Comparison of ENCODE assay signal across 6 cellular contexts in genomic region chr16:30066882-30067583, GRCh38. TPM values are rescaled to one million over a fixed set of nuclear protein-coding genes. Genes with fewer than 3 reads are reported as not detected.
DNase-seq lines count a peak whose midpoint lies in the region; ATAC-seq and TF ChIP-seq lines count a peak whose summit lies in the region.

No MANE protein-coding gene starts in this region.

- H3K27ac Mint-ChIP-seq in activated CD4-positive, alpha-beta T cell treated with anti-CD3 and anti-CD28 coated beads, Interleukin-2, amount 10 ng/mL, durations not matched to agents 24 days and 14 days, result peak overlapping the region; percentile 99
- H3K27ac Mint-ChIP-seq in glutamatergic neuron (ENCODE audit: unreplicated experiment), result peak overlapping the region; percentile 80

- TF ChIP-seq CTCF in glutamatergic neuron (IDR thresholded peaks at IDR 0.05; ENCODE audit: partially characterized antibody, unreplicated experiment), result no peak

- intact Hi-C loops in activated CD4-positive, alpha-beta T cell treated with anti-CD3 and anti-CD28 coated beads, Interleukin-2, amount 10 ng/mL, durations not matched to agents 24 days and 14 days (cut with micrococcal nuclease), result no loop called here

- no peaks in the 10 kb centered on the region for H3K27me3 ChIP-seq in thymus (ENCODE audit: control insufficient read depth, insufficient read depth)

- H3K4me1 ChIP-seq in thymus (ENCODE audit: control insufficient read depth, insufficient read depth, low read length), result peaks cover 19% of the 10 kb centered on the region

- peaks cover 48% of the 10 kb centered on the region for H3K36me3 ChIP-seq in thymus (ENCODE audit: control insufficient read depth, insufficient read depth)

- no peaks in the 10 kb centered on the region for H3K9me3 ChIP-seq in thymus (ENCODE audit: control insufficient read depth)

- peaks cover 68% of the 10 kb centered on the region for H3K36me3 Mint-ChIP-seq in activated CD4-positive, alpha-beta T cell treated with anti-CD3 and anti-CD28 coated beads, Interleukin-2, amount 10 ng/mL, durations not matched to agents 24 days and 14 days (ENCODE audit: low read depth)
- no peaks in the 10 kb centered on the region for H3K36me3 Mint-ChIP-seq in glutamatergic neuron (ENCODE audit: unreplicated experiment)

- no peaks in the 10 kb centered on the region for H3K27me3 Mint-ChIP-seq in activated CD4-positive, alpha-beta T cell treated with anti-CD3 and anti-CD28 coated beads, Interleukin-2, amount 10 ng/mL, durations not matched to agents 24 days and 14 days
- peaks cover 5% of the 10 kb centered on the region for H3K27me3 Mint-ChIP-seq in glutamatergic neuron (ENCODE audit: unreplicated experiment)

- H3K27ac ChIP-seq in thymus (ENCODE audit: low read depth), result no peak overlapping the region

- peak overlapping the region; percentile 76 for H3K4me3 ChIP-seq in thymus (ENCODE audit: low read length)

- WGBS in thymus, result 91% methylated on average over 17 of the region's 17 CpGs

- no peak for DNase-seq in activated CD4-positive, alpha-beta T cell treated with anti-CD3 and anti-CD28 coated beads, Interleukin-2, amount 10 ng/mL, durations not matched to agents 24 days and 14 days
- DNase-seq in activated CD4-positive, alpha-beta T cell treated with anti-CD3 and anti-CD28 coated beads, Interleukin-2, amount 50 U/mL, for 1 hour, result no peak
- DNase-seq in glutamatergic neuron (no peak), NCI-H128 (lab: John Stamatoyannopoulos, UW; ENCODE audit: unreplicated experiment) (no peak)

- no peak for ATAC-seq in GM18909 (IDR thresholded peaks at IDR 0.05; ENCODE audit: poor library complexity, unreplicated experiment)

- peak overlapping the region; percentile 92 for H3K4me3 Mint-ChIP-seq in activated CD4-positive, alpha-beta T cell treated with anti-CD3 and anti-CD28 coated beads, Interleukin-2, amount 10 ng/mL, durations not matched to agents 24 days and 14 days
- peak overlapping the region; percentile 95 for H3K4me3 Mint-ChIP-seq in glutamatergic neuron (ENCODE audit: unreplicated experiment)

- peaks cover 39% of the 10 kb centered on the region for H3K4me1 Mint-ChIP-seq in activated CD4-positive, alpha-beta T cell treated with anti-CD3 and anti-CD28 coated beads, Interleukin-2, amount 10 ng/mL, durations not matched to agents 24 days and 14 days
- H3K4me1 Mint-ChIP-seq in glutamatergic neuron (ENCODE audit: low read depth, unreplicated experiment), result peaks cover 9% of the 10 kb centered on the region

- H3K9me3 Mint-ChIP-seq in activated CD4-positive, alpha-beta T cell treated with anti-CD3 and anti-CD28 coated beads, Interleukin-2, amount 10 ng/mL, durations not matched to agents 24 days and 14 days, result no peaks in the 10 kb centered on the region
- peaks cover 5% of the 10 kb centered on the region for H3K9me3 Mint-ChIP-seq in glutamatergic neuron (ENCODE audit: unreplicated experiment)

RNA-seq across cellular contexts. Expression of gene ALDOA, which starts 1.5 kb away (rescaled TPM):
- 2,074 and 2,109 TPM in 2 replicates for total RNA-seq in activated CD4-positive, alpha-beta T cell treated with anti-CD3 and anti-CD28 coated beads, Interleukin-2, amount 10 ng/mL, durations not matched to agents 24 days and 14 days
- 437 TPM for total RNA-seq in glutamatergic neuron (ENCODE audit: unreplicated experiment)
- 451 TPM for polyA plus RNA-seq in thymus

RNA-seq across cellular contexts. Expression of gene PPP4C, which starts 8.8 kb away (rescaled TPM):
- 144 and 145 TPM in 2 replicates for total RNA-seq in activated CD4-positive, alpha-beta T cell treated with anti-CD3 and anti-CD28 coated beads, Interleukin-2, amount 10 ng/mL, durations not matched to agents 24 days and 14 days
- 124 TPM for total RNA-seq in glutamatergic neuron (ENCODE audit: unreplicated experiment)
- 106 TPM for polyA plus RNA-seq in thymus

RNA-seq across cellular contexts. Expression of gene TBX6, which starts 24.7 kb away (rescaled TPM):
- 2.1 TPM in 2 replicates for total RNA-seq in activated CD4-positive, alpha-beta T cell treated with anti-CD3 and anti-CD28 coated beads, Interleukin-2, amount 10 ng/mL, durations not matched to agents 24 days and 14 days
- total RNA-seq in glutamatergic neuron (ENCODE audit: unreplicated experiment), result 0.86 TPM
- 2.6 TPM for polyA plus RNA-seq in thymus

RNA-seq across cellular contexts. Expression of gene YPEL3, which starts 29.0 kb away (rescaled TPM):
- 11.8 and 11.9 TPM in 2 replicates for total RNA-seq in activated CD4-positive, alpha-beta T cell treated with anti-CD3 and anti-CD28 coated beads, Interleukin-2, amount 10 ng/mL, durations not matched to agents 24 days and 14 days
- total RNA-seq in glutamatergic neuron (ENCODE audit: unreplicated experiment), result 57.9 TPM
- polyA plus RNA-seq in thymus, result 231 TPM

RNA-seq across cellular contexts. Expression of gene TLCD3B, which starts 36.0 kb away (rescaled TPM):
- 1.5 and 1.8 TPM in 2 replicates for total RNA-seq in activated CD4-positive, alpha-beta T cell treated with anti-CD3 and anti-CD28 coated beads, Interleukin-2, amount 10 ng/mL, durations not matched to agents 24 days and 14 days
- 253 TPM for total RNA-seq in glutamatergic neuron (ENCODE audit: unreplicated experiment)
- 0.68 TPM for polyA plus RNA-seq in thymus
